Comparison of ENCODE assay signal across 22 cellular contexts in the genomic region with DNA sequence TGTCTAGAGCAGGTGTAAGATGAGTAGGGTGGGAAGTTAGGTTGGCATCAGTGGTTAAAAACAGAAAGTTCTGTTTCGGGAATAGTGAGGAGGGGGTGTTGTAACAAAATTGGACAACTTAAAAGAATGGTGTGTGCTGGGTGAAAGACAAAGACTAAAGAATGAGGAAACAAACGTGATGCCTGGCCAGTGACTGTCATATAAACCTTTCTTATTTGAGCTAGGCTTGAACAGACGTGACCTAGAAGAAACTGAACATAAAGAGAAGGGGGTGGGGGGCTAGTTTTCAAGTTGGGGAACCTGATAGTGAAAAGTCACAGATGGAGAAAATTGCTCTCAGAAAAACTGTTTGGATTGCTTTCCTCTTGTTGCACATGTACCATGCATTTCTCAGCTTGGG. TPM values are rescaled to one million over a fixed set of nuclear protein-coding genes. Genes with fewer than 3 reads are reported as not detected.
DNase-seq lines count a peak whose midpoint lies in the region; ATAC-seq and TF ChIP-seq lines count a peak whose summit lies in the region.
"Had no signal": no experiment of that assay in that cellular context is flagged by ENCODE, and none has a peak within 500 bp of the region (broad histone marks: within the 10 kb centered on the region; RNA-seq: fewer than 3 reads in every experiment).

No MANE protein-coding gene starts in this region.

- H3K9me3 ChIP-seq in CD4-positive, CD25-positive, alpha-beta regulatory T cell (ENCODE audit: control insufficient read depth in 2 of 2, low read length in 2 of 2) = no peaks in the 10 kb centered on the region
- H3K9me3 ChIP-seq: heart right ventricle, neutrophil, thyroid gland had no signal

- H3K4me3 Mint-ChIP-seq in activated CD4-positive, alpha-beta T cell treated with anti-CD3 and anti-CD28 coated beads, Interleukin-2, amount 10 ng/mL, durations not matched to agents 7 days and 5 days = no peak overlapping the region
- H3K4me3 Mint-ChIP-seq in CD4-positive, CD25-positive, alpha-beta regulatory T cell = no peak overlapping the region
- H3K4me3 Mint-ChIP-seq in activated naive CD8-positive, alpha-beta T cell = no peak overlapping the region
- H3K4me3 Mint-ChIP-seq in nephron = no peak overlapping the region
- H3K4me3 Mint-ChIP-seq: central memory CD8-positive, alpha-beta T cell had no signal

- H3K27me3 Mint-ChIP-seq in activated CD4-positive, alpha-beta T cell treated with anti-CD3 and anti-CD28 coated beads, Interleukin-2, amount 10 ng/mL, durations not matched to agents 7 days and 5 days = no peaks in the 10 kb centered on the region
- no peaks in the 10 kb centered on the region for H3K27me3 Mint-ChIP-seq in CD4-positive, CD25-positive, alpha-beta regulatory T cell
- no peaks in the 10 kb centered on the region for H3K27me3 Mint-ChIP-seq in activated naive CD8-positive, alpha-beta T cell
- no peaks in the 10 kb centered on the region for H3K27me3 Mint-ChIP-seq in nephron (ENCODE audit: low read depth)
- H3K27me3 Mint-ChIP-seq: central memory CD8-positive, alpha-beta T cell had no signal

- H3K27ac Mint-ChIP-seq in activated CD4-positive, alpha-beta T cell treated with anti-CD3 and anti-CD28 coated beads, Interleukin-2, amount 10 ng/mL, durations not matched to agents 7 days and 5 days = peak overlapping the region; percentile 63
- peak overlapping the region in 2 of 3 donors; percentile 1 to 75 for H3K27ac Mint-ChIP-seq in CD4-positive, CD25-positive, alpha-beta regulatory T cell
- H3K27ac Mint-ChIP-seq in activated naive CD8-positive, alpha-beta T cell = peak overlapping the region; percentile 58
- H3K27ac Mint-ChIP-seq in nephron = peak overlapping the region in 2 of 3 experiments; percentile 3 to 47

- peaks cover 29% of the 10 kb centered on the region for H3K4me1 Mint-ChIP-seq in activated CD4-positive, alpha-beta T cell treated with anti-CD3 and anti-CD28 coated beads, Interleukin-2, amount 10 ng/mL, durations not matched to agents 7 days and 5 days
- peaks cover 11 to 21% (median 17%) of the 10 kb centered on the region in 4 donors for H3K4me1 Mint-ChIP-seq in CD4-positive, CD25-positive, alpha-beta regulatory T cell
- peaks cover 28% of the 10 kb centered on the region for H3K4me1 Mint-ChIP-seq in activated naive CD8-positive, alpha-beta T cell (ENCODE audit: low read depth)
- H3K4me1 Mint-ChIP-seq in nephron = no peaks in the 10 kb centered on the region

- TF ChIP-seq CTCF in nephron (IDR thresholded peaks at IDR 0.05; ENCODE audit: unreplicated experiment in 3 of 3) = no peak

- peaks cover 95% of the 10 kb centered on the region for H3K36me3 ChIP-seq in CD4-positive, CD25-positive, alpha-beta regulatory T cell (ENCODE audit: control insufficient read depth, insufficient read depth, low read length)

- H3K9me3 Mint-ChIP-seq in activated CD4-positive, alpha-beta T cell treated with anti-CD3 and anti-CD28 coated beads, Interleukin-2, amount 10 ng/mL, durations not matched to agents 7 days and 5 days = no peaks in the 10 kb centered on the region
- H3K9me3 Mint-ChIP-seq in CD4-positive, CD25-positive, alpha-beta regulatory T cell = no peaks in the 10 kb centered on the region
- no peaks in the 10 kb centered on the region for H3K9me3 Mint-ChIP-seq in activated naive CD8-positive, alpha-beta T cell (ENCODE audit: low read depth)
- H3K9me3 Mint-ChIP-seq in nephron = no peaks in the 10 kb centered on the region
- H3K9me3 Mint-ChIP-seq: central memory CD8-positive, alpha-beta T cell had no signal

- no peak for DNase-seq in activated CD4-positive, alpha-beta T cell treated with anti-CD3 and anti-CD28 coated beads, Interleukin-2, amount 10 ng/mL, durations not matched to agents 7 days and 5 days
- DNase-seq in activated CD4-positive, alpha-beta T cell treated with anti-CD3 and anti-CD28 coated beads, Interleukin-2, amount 50 U/mL, for 1 hour = no peak
- no peak for DNase-seq in CD4-positive, CD25-positive, alpha-beta regulatory T cell
- DNase-seq in GM03348 (ENCODE audit: low spot score) = no peak
- no peak for DNase-seq in NCI-H1436 treated with DMSO at 0.1 percent for 48 hours (lab: John Stamatoyannopoulos, UW)
- DNase-seq: activated CD4-positive, CD25-positive, alpha-beta regulatory T cell; activated CD8-positive, alpha-beta memory T cell treated with anti-CD3 and anti-CD28 coated beads, Interleukin-2, amount 50 U/mL, for 4 hours; activated gamma-delta T cell treated with Interleukin-2 at 50 U/mL for 16 hours; Calu3; heart right ventricle; NCI-H1930; Right ventricle myocardium superior; stimulated activated CD4-positive, alpha-beta T cell treated with anti-CD3 and anti-CD28 coated beads, Interleukin-1b, Interleukin-23, amount 100 ng/mL, for 48 hours; thyroid gland had no signal

- CTCF ChIA-PET in activated CD4-positive, alpha-beta T cell treated with anti-CD3 and anti-CD28 coated beads, Interleukin-2, amount 10 ng/mL, durations not matched to agents 7 days and 5 days (lab: Charles Lee) = interaction anchor here (0.6 to 0.9 kb wide), 3 partner anchors 12 to 296 kb away, joined by 3 read pairs; no protein-coding TSS in a partner anchor

- ATAC-seq in CD4-positive, CD25-positive, alpha-beta regulatory T cell (ENCODE audit: low read depth in 2 of 2) = no peak
- ATAC-seq in HG03457 (IDR thresholded peaks at IDR 0.05; ENCODE audit: unreplicated experiment) = no peak
- ATAC-seq: heart right ventricle, left lobe of liver had no signal

- H3K4me1 ChIP-seq in CD4-positive, CD25-positive, alpha-beta regulatory T cell (ENCODE audit: control insufficient read depth, insufficient read depth, low read length, poor library complexity, severe bottlenecking) = no peaks in the 10 kb centered on the region
- H3K4me1 ChIP-seq: thyroid gland had no signal

- peaks cover 63% of the 10 kb centered on the region for H3K36me3 Mint-ChIP-seq in activated CD4-positive, alpha-beta T cell treated with anti-CD3 and anti-CD28 coated beads, Interleukin-2, amount 10 ng/mL, durations not matched to agents 7 days and 5 days (ENCODE audit: low read depth)
- peaks cover 47% of the 10 kb centered on the region for H3K36me3 Mint-ChIP-seq in CD4-positive, CD25-positive, alpha-beta regulatory T cell
- H3K36me3 Mint-ChIP-seq in activated naive CD8-positive, alpha-beta T cell = no peaks in the 10 kb centered on the region
- peaks cover 79% of the 10 kb centered on the region for H3K36me3 Mint-ChIP-seq in nephron (ENCODE audit: low read depth)

- POLR2A ChIA-PET in activated CD4-positive, alpha-beta T cell treated with anti-CD3 and anti-CD28 coated beads, Interleukin-2, amount 10 ng/mL, durations not matched to agents 7 days and 5 days (lab: Charles Lee) = interaction anchor here (0.6 kb wide), 1 partner anchor 668 kb away, joined by 8 read pairs; no protein-coding TSS in a partner anchor

- H3K4me3 ChIP-seq in CD4-positive, CD25-positive, alpha-beta regulatory T cell (ENCODE audit: low read depth, low read length) = no peak overlapping the region
- H3K4me3 ChIP-seq: heart right ventricle, skin epidermis, thyroid gland had no signal

- H3K27ac ChIP-seq in CD4-positive, CD25-positive, alpha-beta regulatory T cell (ENCODE audit: insufficient read depth, low read length, poor library complexity, severe bottlenecking) = no peak overlapping the region
- H3K27ac ChIP-seq: KMS-11, skin epidermis, thyroid gland had no signal

- no peaks in the 10 kb centered on the region for H3K27me3 ChIP-seq in CD4-positive, CD25-positive, alpha-beta regulatory T cell (ENCODE audit: control insufficient read depth, insufficient read depth, low read length)
- H3K27me3 ChIP-seq: heart right ventricle, neutrophil, thyroid gland had no signal

RNA-seq across cellular contexts. Expression of a gene that starts 39.6 kb away (rescaled TPM):
- total RNA-seq in activated CD4-positive, alpha-beta T cell treated with anti-CD3 and anti-CD28 coated beads, Interleukin-2, amount 10 ng/mL, durations not matched to agents 7 days and 5 days = 10 to 100 TPM; 18.5 to 19.4 TPM
- 13.8 TPM for total RNA-seq in CD4-positive, CD25-positive, alpha-beta regulatory T cell
- 1 to 10 TPM; 2.6 to 5.6 (median 2.9) TPM for polyA plus RNA-seq in CD4-positive, CD25-positive, alpha-beta regulatory T cell
